Comparison of ENCODE assay signal across 1 cellular context in the genomic region with DNA sequence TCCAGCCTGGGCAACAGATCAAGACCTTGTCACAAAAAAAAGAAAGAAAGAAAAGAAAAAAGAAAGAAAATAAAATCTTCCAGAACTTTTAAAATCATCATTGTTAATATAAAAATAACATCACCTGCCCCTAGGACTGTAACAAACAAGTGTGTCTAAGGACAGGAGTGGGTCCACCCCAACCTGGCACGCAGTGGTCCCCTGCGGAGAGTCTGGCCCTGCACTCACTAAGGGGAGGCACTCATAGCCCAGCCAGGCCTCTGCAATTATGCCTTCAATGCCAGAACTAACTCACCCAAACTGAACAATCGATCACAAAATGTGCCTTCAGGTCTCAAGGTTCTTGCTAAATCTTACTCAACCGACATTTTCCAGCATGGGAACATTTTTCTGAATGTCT.
TF ChIP-seq lines count a peak whose summit lies in the region.

No MANE protein-coding gene starts in this region.

TF ChIP-seq in GM23338, 12 proteins besides CTCF, POLR2A, EP300 and RAD21 (continued from another document):
- TF ChIP-seq, protein P1, sequence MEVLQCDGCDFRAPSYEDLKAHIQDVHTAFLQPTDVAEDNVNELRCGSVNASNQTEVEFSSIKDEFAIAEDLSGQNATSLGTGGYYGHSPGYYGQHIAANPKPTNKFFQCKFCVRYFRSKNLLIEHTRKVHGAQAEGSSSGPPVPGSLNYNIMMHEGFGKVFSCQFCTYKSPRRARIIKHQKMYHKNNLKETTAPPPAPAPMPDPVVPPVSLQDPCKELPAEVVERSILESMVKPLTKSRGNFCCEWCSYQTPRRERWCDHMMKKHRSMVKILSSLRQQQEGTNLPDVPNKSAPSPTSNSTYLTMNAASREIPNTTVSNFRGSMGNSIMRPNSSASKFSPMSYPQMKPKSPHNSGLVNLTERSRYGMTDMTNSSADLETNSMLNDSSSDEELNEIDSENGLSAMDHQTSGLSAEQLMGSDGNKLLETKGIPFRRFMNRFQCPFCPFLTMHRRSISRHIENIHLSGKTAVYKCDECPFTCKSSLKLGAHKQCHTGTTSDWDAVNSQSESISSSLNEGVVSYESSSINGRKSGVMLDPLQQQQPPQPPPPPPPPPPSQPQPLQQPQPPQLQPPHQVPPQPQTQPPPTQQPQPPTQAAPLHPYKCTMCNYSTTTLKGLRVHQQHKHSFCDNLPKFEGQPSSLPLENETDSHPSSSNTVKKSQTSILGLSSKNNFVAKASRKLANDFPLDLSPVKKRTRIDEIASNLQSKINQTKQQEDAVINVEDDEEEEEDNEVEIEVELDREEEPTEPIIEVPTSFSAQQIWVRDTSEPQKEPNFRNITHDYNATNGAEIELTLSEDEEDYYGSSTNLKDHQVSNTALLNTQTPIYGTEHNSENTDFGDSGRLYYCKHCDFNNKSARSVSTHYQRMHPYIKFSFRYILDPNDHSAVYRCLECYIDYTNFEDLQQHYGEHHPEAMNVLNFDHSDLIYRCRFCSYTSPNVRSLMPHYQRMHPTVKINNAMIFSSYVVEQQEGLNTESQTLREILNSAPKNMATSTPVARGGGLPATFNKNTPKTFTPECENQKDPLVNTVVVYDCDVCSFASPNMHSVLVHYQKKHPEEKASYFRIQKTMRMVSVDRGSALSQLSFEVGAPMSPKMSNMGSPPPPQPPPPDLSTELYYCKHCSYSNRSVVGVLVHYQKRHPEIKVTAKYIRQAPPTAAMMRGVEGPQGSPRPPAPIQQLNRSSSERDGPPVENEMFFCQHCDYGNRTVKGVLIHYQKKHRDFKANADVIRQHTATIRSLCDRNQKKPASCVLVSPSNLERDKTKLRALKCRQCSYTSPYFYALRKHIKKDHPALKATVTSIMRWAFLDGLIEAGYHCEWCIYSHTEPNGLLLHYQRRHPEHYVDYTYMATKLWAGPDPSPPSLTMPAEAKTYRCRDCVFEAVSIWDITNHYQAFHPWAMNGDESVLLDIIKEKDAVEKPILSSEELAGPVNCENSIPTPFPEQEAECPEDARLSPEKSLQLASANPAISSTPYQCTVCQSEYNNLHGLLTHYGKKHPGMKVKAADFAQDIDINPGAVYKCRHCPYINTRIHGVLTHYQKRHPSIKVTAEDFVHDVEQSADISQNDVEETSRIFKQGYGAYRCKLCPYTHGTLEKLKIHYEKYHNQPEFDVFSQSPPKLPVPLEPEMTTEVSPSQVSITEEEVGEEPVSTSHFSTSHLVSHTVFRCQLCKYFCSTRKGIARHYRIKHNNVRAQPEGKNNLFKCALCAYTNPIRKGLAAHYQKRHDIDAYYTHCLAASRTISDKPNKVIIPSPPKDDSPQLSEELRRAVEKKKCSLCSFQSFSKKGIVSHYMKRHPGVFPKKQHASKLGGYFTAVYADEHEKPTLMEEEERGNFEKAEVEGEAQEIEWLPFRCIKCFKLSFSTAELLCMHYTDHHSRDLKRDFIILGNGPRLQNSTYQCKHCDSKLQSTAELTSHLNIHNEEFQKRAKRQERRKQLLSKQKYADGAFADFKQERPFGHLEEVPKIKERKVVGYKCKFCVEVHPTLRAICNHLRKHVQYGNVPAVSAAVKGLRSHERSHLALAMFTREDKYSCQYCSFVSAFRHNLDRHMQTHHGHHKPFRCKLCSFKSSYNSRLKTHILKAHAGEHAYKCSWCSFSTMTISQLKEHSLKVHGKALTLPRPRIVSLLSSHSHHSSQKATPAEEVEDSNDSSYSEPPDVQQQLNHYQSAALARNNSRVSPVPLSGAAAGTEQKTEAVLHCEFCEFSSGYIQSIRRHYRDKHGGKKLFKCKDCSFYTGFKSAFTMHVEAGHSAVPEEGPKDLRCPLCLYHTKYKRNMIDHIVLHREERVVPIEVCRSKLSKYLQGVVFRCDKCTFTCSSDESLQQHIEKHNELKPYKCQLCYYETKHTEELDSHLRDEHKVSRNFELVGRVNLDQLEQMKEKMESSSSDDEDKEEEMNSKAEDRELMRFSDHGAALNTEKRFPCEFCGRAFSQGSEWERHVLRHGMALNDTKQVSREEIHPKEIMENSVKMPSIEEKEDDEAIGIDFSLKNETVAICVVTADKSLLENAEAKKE (CRISPR knock-in tag; IDR thresholded peaks at IDR 0.05): no peak
- TF ChIP-seq EZH2 (IDR thresholded peaks at IDR 0.05; ENCODE audit: low read depth, unreplicated experiment): no peak
- TF ChIP-seq, protein P2, sequence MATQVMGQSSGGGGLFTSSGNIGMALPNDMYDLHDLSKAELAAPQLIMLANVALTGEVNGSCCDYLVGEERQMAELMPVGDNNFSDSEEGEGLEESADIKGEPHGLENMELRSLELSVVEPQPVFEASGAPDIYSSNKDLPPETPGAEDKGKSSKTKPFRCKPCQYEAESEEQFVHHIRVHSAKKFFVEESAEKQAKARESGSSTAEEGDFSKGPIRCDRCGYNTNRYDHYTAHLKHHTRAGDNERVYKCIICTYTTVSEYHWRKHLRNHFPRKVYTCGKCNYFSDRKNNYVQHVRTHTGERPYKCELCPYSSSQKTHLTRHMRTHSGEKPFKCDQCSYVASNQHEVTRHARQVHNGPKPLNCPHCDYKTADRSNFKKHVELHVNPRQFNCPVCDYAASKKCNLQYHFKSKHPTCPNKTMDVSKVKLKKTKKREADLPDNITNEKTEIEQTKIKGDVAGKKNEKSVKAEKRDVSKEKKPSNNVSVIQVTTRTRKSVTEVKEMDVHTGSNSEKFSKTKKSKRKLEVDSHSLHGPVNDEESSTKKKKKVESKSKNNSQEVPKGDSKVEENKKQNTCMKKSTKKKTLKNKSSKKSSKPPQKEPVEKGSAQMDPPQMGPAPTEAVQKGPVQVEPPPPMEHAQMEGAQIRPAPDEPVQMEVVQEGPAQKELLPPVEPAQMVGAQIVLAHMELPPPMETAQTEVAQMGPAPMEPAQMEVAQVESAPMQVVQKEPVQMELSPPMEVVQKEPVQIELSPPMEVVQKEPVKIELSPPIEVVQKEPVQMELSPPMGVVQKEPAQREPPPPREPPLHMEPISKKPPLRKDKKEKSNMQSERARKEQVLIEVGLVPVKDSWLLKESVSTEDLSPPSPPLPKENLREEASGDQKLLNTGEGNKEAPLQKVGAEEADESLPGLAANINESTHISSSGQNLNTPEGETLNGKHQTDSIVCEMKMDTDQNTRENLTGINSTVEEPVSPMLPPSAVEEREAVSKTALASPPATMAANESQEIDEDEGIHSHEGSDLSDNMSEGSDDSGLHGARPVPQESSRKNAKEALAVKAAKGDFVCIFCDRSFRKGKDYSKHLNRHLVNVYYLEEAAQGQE (IDR thresholded peaks at IDR 0.05; ENCODE audit: unreplicated experiment): no peak
